1 cellular context compared by ENCODE assay signal in genomic region chr14:55053018-55053417, GRCh38.
TF ChIP-seq lines count a peak whose summit lies in the region.

No MANE protein-coding gene starts in this region.

TF ChIP-seq in liver, 16 proteins besides CTCF, POLR2A, EP300 and RAD21 (continued from another document):
- no peak for TF ChIP-seq REST (IDR thresholded peaks at IDR 0.05)
- no peak for TF ChIP-seq FOXA2 (IDR thresholded peaks at IDR 0.05)
- no peak for TF ChIP-seq TAF1 (conservative IDR thresholded peaks at IDR 0.05)
